In genomic region chr17:7313890-7314718, GRCh38 we compare ENCODE assay signal across 8 cellular contexts. TPM values are rescaled to one million over a fixed set of nuclear protein-coding genes. Genes with fewer than 3 reads are reported as not detected.
A peak's percentile ranks its signal among the peaks of the same experiment; 100 is the strongest.
DNase-seq lines count a peak whose midpoint lies in the region; ATAC-seq and TF ChIP-seq lines count a peak whose summit lies in the region.

No MANE protein-coding gene starts in this region.

- H3K4me1 ChIP-seq in BE2C = no peaks in the 10 kb centered on the region
- peaks cover 41% of the 10 kb centered on the region for H3K4me1 ChIP-seq in mucosa of stomach (ENCODE audit: control insufficient read depth, insufficient read depth, low read length)

- TSS peak; percentile 69 for BruUV-seq in MCF 10A (replicated peaks; lab: Mats Ljungman, UMichigan)

- TF ChIP-seq CTCF in BE2C (IDR thresholded peaks at IDR 0.05; ENCODE audit: low read depth, low read length) = no peak
- TF ChIP-seq CTCF in MCF 10A (IDR thresholded peaks at IDR 0.05; ENCODE audit: unreplicated experiment) = no peak

- H3K27me3 ChIP-seq in BE2C (no peaks in the 10 kb centered on the region), mucosa of stomach (ENCODE audit: control insufficient read depth, insufficient read depth, low read length) (no peaks in the 10 kb centered on the region)

- H3K4me3 Mint-ChIP-seq in IgD-negative memory B cell (peak overlapping the region; percentile 81 to 98 (median 90)), MCF 10A (ENCODE audit: unreplicated experiment) (peak overlapping the region; percentile 85)

- H3K9me3 ChIP-seq in BE2C = no peaks in the 10 kb centered on the region
- no peaks in the 10 kb centered on the region for H3K9me3 ChIP-seq in mucosa of stomach (ENCODE audit: control insufficient read depth, low read length)

- H3K36me3 Mint-ChIP-seq in IgD-negative memory B cell = peaks cover 4% of the 10 kb centered on the region
- peaks cover 92% of the 10 kb centered on the region for H3K36me3 Mint-ChIP-seq in MCF 10A (ENCODE audit: insufficient read depth, unreplicated experiment)

- intact Hi-C loops in MCF 10A (cut with micrococcal nuclease) = no loop called here

- CTCF ChIA-PET in MCF 10A (lab: Yijun Ruan, JAX) = interaction anchor here (0.7 to 1.2 kb wide), 5 partner anchors 10 to 293 kb away, joined by 3 to 4 read pairs (median 4); no protein-coding TSS in a partner anchor

- H3K9ac ChIP-seq in mucosa of stomach (ENCODE audit: low read length) = peak overlapping the region; percentile 79

- no peaks in the 10 kb centered on the region for H3K9me3 Mint-ChIP-seq in IgD-negative memory B cell
- H3K9me3 Mint-ChIP-seq in MCF 10A (ENCODE audit: unreplicated experiment) = no peaks in the 10 kb centered on the region

- H3K27me3 Mint-ChIP-seq in IgD-negative memory B cell (no peaks in the 10 kb centered on the region), MCF 10A (ENCODE audit: insufficient read depth, unreplicated experiment) (no peaks in the 10 kb centered on the region)

- ATAC-seq in GM18909 (IDR thresholded peaks at IDR 0.05; ENCODE audit: poor library complexity, unreplicated experiment) (no peak), GM18858 (IDR thresholded peaks at IDR 0.05; ENCODE audit: unreplicated experiment) (no peak), HG03095 (IDR thresholded peaks at IDR 0.05; ENCODE audit: unreplicated experiment) (no peak)

- no peak for DNase-seq in BE2C
- no peak for DNase-seq in MCF 10A (ENCODE audit: unreplicated experiment)
- no peak for DNase-seq in NCI-H1694 treated with DMSO at 0.1 percent for 48 hours (lab: John Stamatoyannopoulos, UW)

- H3K4me3 ChIP-seq in BE2C (ENCODE audit: low read depth, low read length) = peak overlapping the region; percentile 68
- H3K4me3 ChIP-seq in mucosa of stomach (ENCODE audit: low read length) = peak overlapping the region; percentile 70

- H3K4me1 Mint-ChIP-seq in IgD-negative memory B cell (peaks cover 23 to 43% (median 24%) of the 10 kb centered on the region in 3 donors), MCF 10A (ENCODE audit: insufficient read depth, unreplicated experiment) (peaks cover 41% of the 10 kb centered on the region)

- H3K36me3 ChIP-seq in BE2C (peaks cover 42% of the 10 kb centered on the region), mucosa of stomach (ENCODE audit: control insufficient read depth, insufficient read depth, low read length) (peaks cover 21% of the 10 kb centered on the region)

- H3K27ac Mint-ChIP-seq in IgD-negative memory B cell (peak overlapping the region; percentile 92 to 99 (median 97)), MCF 10A (ENCODE audit: low read depth, unreplicated experiment) (peak overlapping the region; percentile 84)

- POLR2A ChIA-PET in MCF 10A (lab: Yijun Ruan, JAX) = interaction anchor here (0.6 to 4.0 kb wide), 18 partner anchors 11 to 299 kb away, joined by 3 to 41 read pairs (median 5); partner anchors contain the start of genes ACADVL, CTDNEP1, DLG4 and ELP5

RNA-seq across cellular contexts. Expression of gene GPS2, which starts 1.1 kb away (rescaled TPM):
- 123 TPM for polyA plus RNA-seq in BE2C (2012; ENCODE audit: insufficient read depth, insufficient read length, low read depth)
- polyA plus RNA-seq in IgD-negative memory B cell = 128 TPM
- total RNA-seq in MCF 10A (2022) = 29.4 and 49.8 TPM in 2 replicates

RNA-seq across cellular contexts. Expression of gene EIF5A, which starts 6.7 kb away (rescaled TPM):
- 805 TPM for polyA plus RNA-seq in BE2C (2012; ENCODE audit: insufficient read depth, insufficient read length, low read depth)
- 221 TPM for polyA plus RNA-seq in IgD-negative memory B cell
- 1,142 and 1,190 TPM in 2 replicates for total RNA-seq in MCF 10A (2022)

RNA-seq across cellular contexts. Expression of gene NEURL4, which starts 15.0 kb away (rescaled TPM):
- 55.3 TPM for polyA plus RNA-seq in BE2C (2012; ENCODE audit: insufficient read depth, insufficient read length, low read depth)
- polyA plus RNA-seq in IgD-negative memory B cell = 1.7 TPM
- total RNA-seq in MCF 10A (2022) = 36.9 and 39.3 TPM in 2 replicates

RNA-seq across cellular contexts. Expression of gene YBX2, which starts 19.7 kb away (rescaled TPM):
- not detected for polyA plus RNA-seq in BE2C (2012; ENCODE audit: insufficient read depth, insufficient read length, low read depth)
- polyA plus RNA-seq in IgD-negative memory B cell = not detected
- total RNA-seq in MCF 10A (2022) = 0.40 and 0.44 TPM in 2 replicates

RNA-seq across cellular contexts. Expression of gene ACAP1, which starts 22.2 kb away (rescaled TPM):
- polyA plus RNA-seq in BE2C (2012; ENCODE audit: insufficient read depth, insufficient read length, low read depth) = 2.2 TPM
- polyA plus RNA-seq in IgD-negative memory B cell = 251 TPM
- 4.4 and 4.9 TPM in 2 replicates for total RNA-seq in MCF 10A (2022)
